1 cellular context compared by ENCODE assay signal in genomic region chr5:54453091-54453490, GRCh38.
TF ChIP-seq lines count a peak whose summit lies in the region.

No MANE protein-coding gene starts in this region.

TF ChIP-seq in K562, 482 proteins besides CTCF, POLR2A, EP300 and RAD21 (continued from another document):
- TF ChIP-seq, protein P1, sequence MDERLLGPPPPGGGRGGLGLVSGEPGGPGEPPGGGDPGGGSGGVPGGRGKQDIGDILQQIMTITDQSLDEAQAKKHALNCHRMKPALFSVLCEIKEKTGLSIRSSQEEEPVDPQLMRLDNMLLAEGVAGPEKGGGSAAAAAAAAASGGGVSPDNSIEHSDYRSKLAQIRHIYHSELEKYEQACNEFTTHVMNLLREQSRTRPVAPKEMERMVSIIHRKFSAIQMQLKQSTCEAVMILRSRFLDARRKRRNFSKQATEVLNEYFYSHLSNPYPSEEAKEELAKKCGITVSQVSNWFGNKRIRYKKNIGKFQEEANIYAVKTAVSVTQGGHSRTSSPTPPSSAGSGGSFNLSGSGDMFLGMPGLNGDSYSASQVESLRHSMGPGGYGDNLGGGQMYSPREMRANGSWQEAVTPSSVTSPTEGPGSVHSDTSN (CRISPR knock-in tag; IDR thresholded peaks at IDR 0.05; ENCODE audit: low read depth) = no peak
- TF ChIP-seq, protein P1 (tag; conservative IDR thresholded peaks at IDR 0.05; ENCODE audit: low read depth) = peak; percentile 40; the same call in 1 of the 2 replicates
